9 cellular contexts compared by ENCODE assay signal in genomic region chr1:219668446-219668845, GRCh38. TPM values are rescaled to one million over a fixed set of nuclear protein-coding genes. Genes with fewer than 3 reads are reported as not detected.
"Had no signal": no experiment of that assay in that cellular context is flagged by ENCODE, and none has a peak within 500 bp of the region (broad histone marks: within the 10 kb centered on the region; RNA-seq: fewer than 3 reads in every experiment).

No MANE protein-coding gene starts in this region.

- H2AFZ ChIP-seq: GM23248 had no signal

- ATAC-seq: K562 had no signal

- H3K36me3 ChIP-seq: HAP-1 had no signal

- H3K4me2 ChIP-seq: KMS-11 had no signal

- H3K9me3 ChIP-seq: HAP-1 had no signal

- H3K27ac ChIP-seq: GM23248, HL-60, KMS-11 had no signal

- H3K9ac ChIP-seq: GM23248, KMS-11 had no signal

- H3K4me3 ChIP-seq: GM23248, HAP-1, K562 had no signal

- H3K4me1 ChIP-seq: HAP-1 had no signal

- DNase-seq: GM23248, GOT3, H7, IMR-90 had no signal

RNA-seq across cellular contexts. Expression of gene ZC3H11B, which starts 55.5 kb away (rescaled TPM):
- total RNA-seq: GM23248, HT1080 had no signal
- polyA plus RNA-seq: GM23248 had no signal
